Comparison of ENCODE assay signal across 12 cellular contexts in the genomic region with DNA sequence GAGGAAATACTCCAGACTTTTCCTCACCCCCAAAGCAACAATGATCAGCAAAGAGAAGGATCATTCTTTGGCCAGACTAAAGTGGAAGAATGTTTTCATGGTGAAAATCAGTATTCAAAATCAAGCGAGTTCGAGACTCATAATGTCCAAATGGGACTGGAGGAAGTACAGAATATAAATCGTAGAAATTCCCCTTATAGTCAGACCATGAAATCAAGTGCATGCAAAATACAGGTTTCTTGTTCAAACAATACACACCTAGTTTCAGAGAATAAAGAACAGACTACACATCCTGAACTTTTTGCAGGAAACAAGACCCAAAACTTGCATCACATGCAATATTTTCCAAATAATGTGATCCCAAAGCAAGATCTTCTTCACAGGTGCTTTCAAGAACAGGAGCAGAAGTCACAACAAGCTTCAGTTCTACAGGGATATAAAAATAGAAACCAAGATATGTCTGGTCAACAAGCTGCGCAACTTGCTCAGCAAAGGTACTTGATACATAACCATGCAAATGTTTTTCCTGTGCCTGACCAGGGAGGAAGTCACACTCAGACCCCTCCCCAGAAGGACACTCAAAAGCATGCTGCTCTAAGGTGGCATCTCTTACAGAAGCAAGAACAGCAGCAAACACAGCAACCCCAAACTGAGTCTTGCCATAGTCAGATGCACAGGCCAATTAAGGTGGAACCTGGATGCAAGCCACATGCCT.
A peak's percentile ranks its signal among the peaks of the same experiment; 100 is the strongest.
DNase-seq lines count a peak whose midpoint lies in the region; ATAC-seq and TF ChIP-seq lines count a peak whose summit lies in the region.
"Had no signal": no experiment of that assay in that cellular context is flagged by ENCODE, and none has a peak within 500 bp of the region (broad histone marks: within the 10 kb centered on the region; RNA-seq: fewer than 3 reads in every experiment).

No MANE protein-coding gene starts in this region.

- peaks cover 16% of the 10 kb centered on the region for H3K79me2 ChIP-seq in neural cell (replicated peaks; ENCODE audit: insufficient read depth, low read length)

- no peak for TF ChIP-seq EP300 in neural cell (conservative IDR thresholded peaks at IDR 0.05; ENCODE audit: poor library complexity, severe bottlenecking)

- no peak for TF ChIP-seq CTCF in neural cell (IDR thresholded peaks at IDR 0.05; ENCODE audit: poor library complexity, severe bottlenecking)

- peak overlapping the region; percentile 58 for H3K27ac Mint-ChIP-seq in activated T-cell treated with anti-CD3 and anti-CD28 coated beads, Interleukin-2, amount 50 U/mL, for 72 hours
- H3K27ac Mint-ChIP-seq: activated naive CD8-positive, alpha-beta T cell had no signal

- no peak overlapping the region for H2AFZ ChIP-seq in neural cell (ENCODE audit: low read depth, low read length)

- no peaks in the 10 kb centered on the region for H4K20me1 ChIP-seq in neural cell (ENCODE audit: insufficient read depth)

- H3K4me2 ChIP-seq in neural cell (ENCODE audit: low read length), result no peak overlapping the region

- H3K27ac ChIP-seq in neural cell (ENCODE audit: low read length), result no peak overlapping the region
- H3K27ac ChIP-seq in SJCRH30, result no peak overlapping the region

- H3K9me2 ChIP-seq in neural cell (ENCODE audit: insufficient read depth, low read length), result no peaks in the 10 kb centered on the region

- no peaks in the 10 kb centered on the region for H3K9me3 Mint-ChIP-seq in activated T-cell treated with anti-CD3 and anti-CD28 coated beads, Interleukin-2, amount 50 U/mL, for 72 hours

- H3K27me3 ChIP-seq in neural cell (ENCODE audit: insufficient read depth, low read depth, low read length), result no peaks in the 10 kb centered on the region
- H3K27me3 ChIP-seq in SJCRH30, result no peaks in the 10 kb centered on the region

- no peak for DNase-seq in activated T-cell treated with anti-CD3 and anti-CD28 coated beads, Interleukin-2, amount 50 U/mL, for 72 hours
- no peak for DNase-seq in activated T-cell treated with anti-CD3 and anti-CD28 coated beads, Interleukin-2, amount 50 U/mL, for 1 hour
- no peak for DNase-seq in DMS 273 treated with DMSO at 0.1 percent for 48 hours (lab: John Stamatoyannopoulos, UW)
- DNase-seq in SJCRH30, result no peak
- no peak for DNase-seq in SW480 (ENCODE audit: low spot score)
- DNase-seq: ACHN; NCI-H69; stimulated activated naive CD4-positive, alpha-beta T cell had no signal

- H3K36me3 ChIP-seq in neural cell (ENCODE audit: insufficient read depth, low read length) (peaks cover 27% of the 10 kb centered on the region), SJCRH30 (peaks cover 43% of the 10 kb centered on the region)

- H3K36me3 Mint-ChIP-seq in activated T-cell treated with anti-CD3 and anti-CD28 coated beads, Interleukin-2, amount 50 U/mL, for 72 hours (ENCODE audit: insufficient read depth in 2 of 2), result peaks cover 34 to 50% of the 10 kb centered on the region in 2 donors

- H3K4me3 ChIP-seq in neural cell (ENCODE audit: low read length), result no peak overlapping the region
- no peak overlapping the region for H3K4me3 ChIP-seq in SJCRH30

- no peaks in the 10 kb centered on the region for H3F3A ChIP-seq in neural cell (ENCODE audit: insufficient read depth, low read length, poor library complexity, severe bottlenecking)

- H3K9ac ChIP-seq in neural cell (ENCODE audit: low read length), result no peak overlapping the region

- ATAC-seq in activated T-cell treated with anti-CD3 and anti-CD28 coated beads, Interleukin-2, amount 50 U/mL, for 72 hours (replicated peaks in 1 of 2), result no peak
- ATAC-seq in GM21723 (IDR thresholded peaks at IDR 0.05; ENCODE audit: unreplicated experiment) (peak; percentile 78), HG03432 (IDR thresholded peaks at IDR 0.05; ENCODE audit: unreplicated experiment) (peak; percentile 85)

- no peak for TF ChIP-seq RAD21 in neural cell (conservative IDR thresholded peaks at IDR 0.05)

- 0 out of 2 replicates have a peak, but pooled peaks cover 3% of the 10 kb centered on the region for H3K4me1 ChIP-seq in SJCRH30

- H3K4me3 Mint-ChIP-seq in activated T-cell treated with anti-CD3 and anti-CD28 coated beads, Interleukin-2, amount 50 U/mL, for 72 hours, result peak overlapping the region in 1 of 2 donors; percentile 27
- H3K4me3 Mint-ChIP-seq: activated naive CD8-positive, alpha-beta T cell had no signal

- H3K9me3 ChIP-seq in neural cell (ENCODE audit: low read length), result no peaks in the 10 kb centered on the region
- H3K9me3 ChIP-seq in SJCRH30 (replicated peaks), result no peaks in the 10 kb centered on the region

- H3K27me3 Mint-ChIP-seq in activated T-cell treated with anti-CD3 and anti-CD28 coated beads, Interleukin-2, amount 50 U/mL, for 72 hours (ENCODE audit: low read depth), result no peaks in the 10 kb centered on the region
- H3K27me3 Mint-ChIP-seq: activated naive CD8-positive, alpha-beta T cell had no signal

- peaks cover 28% of the 10 kb centered on the region for H3K4me1 Mint-ChIP-seq in activated T-cell treated with anti-CD3 and anti-CD28 coated beads, Interleukin-2, amount 50 U/mL, for 72 hours (ENCODE audit: low read depth)

TF ChIP-seq in neural cell, 6 proteins besides CTCF, POLR2A, EP300 and RAD21:
- TF ChIP-seq POLR2AphosphoS5 (IDR thresholded peaks at IDR 0.05) (peak; percentile 14), EZH2 (IDR thresholded peaks at IDR 0.05; ENCODE audit: borderline replicate concordance, insufficient read depth, low read length, poor library complexity, severe bottlenecking) (no peak)

Comparison
In these comparisons a context has a peak if more than half of its experiments do, and no peak if none do; other contexts are left out.
1. ATAC-seq: peak in GM21723 (single experiment) and HG03432 (single experiment); none in activated T-cell treated with anti-CD3 and anti-CD28 coated beads, Interleukin-2, amount 50 U/mL, for 72 hours (0 of 2).